ENCODE assay signal across 21 cellular contexts in genomic region chr7:256461-256940, GRCh38. TPM values are rescaled to one million over a fixed set of nuclear protein-coding genes. Genes with fewer than 3 reads are reported as not detected.
DNase-seq lines count a peak whose midpoint lies in the region; ATAC-seq, FAIRE-seq and TF ChIP-seq lines count a peak whose summit lies in the region.
"Had no signal": no experiment of that assay in that cellular context is flagged by ENCODE, and none has a peak within 500 bp of the region (broad histone marks: within the 10 kb centered on the region; RNA-seq: fewer than 3 reads in every experiment).

No MANE protein-coding gene starts in this region.

- no peaks in the 10 kb centered on the region for H3K27me3 ChIP-seq in WERI-Rb-1 (ENCODE audit: insufficient read depth, low read depth, severe bottlenecking)

- FAIRE-seq in urothelium cell line (lab: Jason Lieb, UNC), result peak; percentile 85
- FAIRE-seq in GM19239 (lab: Jason Lieb, UNC), result no peak

- intact Hi-C loops in Right ventricle myocardium inferior (cut with DNase I), result no loop called here
- intact Hi-C loops in cardiac septum (cut with DNase I), result no loop called here
- intact Hi-C loops in left ventricle myocardium superior (cut with micrococcal nuclease), result no loop called here
- intact Hi-C loops in mucosa of descending colon (cut with DNase I, micrococcal nuclease), result no loop called here

- no peak overlapping the region for H3K27ac ChIP-seq in WERI-Rb-1

- TF ChIP-seq CTCF in mucosa of descending colon (IDR thresholded peaks at IDR 0.05) (no peak), WERI-Rb-1 (IDR thresholded peaks at IDR 0.05; ENCODE audit: low read depth, low read length) (no peak)

- no peak for ATAC-seq in Right ventricle myocardium inferior
- ATAC-seq in left ventricle myocardium superior, result no peak
- ATAC-seq in mucosa of descending colon, result no peak
- no peak for ATAC-seq in HG02642 (IDR thresholded peaks at IDR 0.05; ENCODE audit: poor library complexity, unreplicated experiment)
- ATAC-seq: PC-3 had no signal

- H3K9me3 ChIP-seq in mucosa of descending colon (no peaks in the 10 kb centered on the region), WERI-Rb-1 (ENCODE audit: severe bottlenecking) (peaks cover 6% of the 10 kb centered on the region)

- peaks cover 7% of the 10 kb centered on the region for H3K4me1 ChIP-seq in mucosa of descending colon (ENCODE audit: low read depth)

- no peaks in the 10 kb centered on the region for H3K36me3 ChIP-seq in mucosa of descending colon (ENCODE audit: low read depth)
- H3K36me3 ChIP-seq in WERI-Rb-1, result peaks cover 30% of the 10 kb centered on the region

- DNase-seq in Right ventricle myocardium inferior (ENCODE audit: missing footprints), result peak; percentile 62
- DNase-seq in cardiac septum (ENCODE audit: low spot score), result no peak
- peak; percentile 25 for DNase-seq in left ventricle myocardium superior
- DNase-seq in mucosa of descending colon, result peak in 2 of 3 donors; percentile 18 to 41
- no peak for DNase-seq in urothelium cell line (ENCODE audit: low spot score)
- no peak for DNase-seq in GM19239 (ENCODE audit: insufficient read length, low spot score)
- no peak for DNase-seq in WERI-Rb-1
- DNase-seq: 8988T, DMS79 treated with DMSO at 0.1 percent for 48 hours, H7, HFFc6, MM.1S, NCI-H1092, NCI-H1436 treated with DMSO at 0.1 percent for 48 hours, NCI-H2029 treated with DMSO at 0.1 percent for 48 hours, NCI-H2171, NCI-H526, PC-3, RPMI8226 had no signal

- H3K4me3 ChIP-seq in mucosa of descending colon, result no peak overlapping the region
- no peak overlapping the region for H3K4me3 ChIP-seq in WERI-Rb-1 (ENCODE audit: low read depth, low read length)

RNA-seq across cellular contexts. Expression of gene FOXL3, which starts 33.5 kb away (rescaled TPM):
- not detected for total RNA-seq in Right ventricle myocardium inferior
- not detected for total RNA-seq in cardiac septum
- not detected for total RNA-seq in left ventricle myocardium superior
- under 1 TPM in 1 of 3 donors, not detected in 2; 0.43 TPM for total RNA-seq in mucosa of descending colon
- total RNA-seq: H7, HFFc6, LHCN-M2, PC-3 had no signal

Comparison
In these comparisons a context has a peak if more than half of its experiments do, and no peak if none do; other contexts are left out.
1. DNase-seq: peak in Right ventricle myocardium inferior (single experiment), left ventricle myocardium superior (single experiment) and mucosa of descending colon (2 of 3); none in cardiac septum (single experiment), urothelium cell line (single experiment), GM19239 (single experiment) and WERI-Rb-1 (single experiment).